In the genomic region with DNA sequence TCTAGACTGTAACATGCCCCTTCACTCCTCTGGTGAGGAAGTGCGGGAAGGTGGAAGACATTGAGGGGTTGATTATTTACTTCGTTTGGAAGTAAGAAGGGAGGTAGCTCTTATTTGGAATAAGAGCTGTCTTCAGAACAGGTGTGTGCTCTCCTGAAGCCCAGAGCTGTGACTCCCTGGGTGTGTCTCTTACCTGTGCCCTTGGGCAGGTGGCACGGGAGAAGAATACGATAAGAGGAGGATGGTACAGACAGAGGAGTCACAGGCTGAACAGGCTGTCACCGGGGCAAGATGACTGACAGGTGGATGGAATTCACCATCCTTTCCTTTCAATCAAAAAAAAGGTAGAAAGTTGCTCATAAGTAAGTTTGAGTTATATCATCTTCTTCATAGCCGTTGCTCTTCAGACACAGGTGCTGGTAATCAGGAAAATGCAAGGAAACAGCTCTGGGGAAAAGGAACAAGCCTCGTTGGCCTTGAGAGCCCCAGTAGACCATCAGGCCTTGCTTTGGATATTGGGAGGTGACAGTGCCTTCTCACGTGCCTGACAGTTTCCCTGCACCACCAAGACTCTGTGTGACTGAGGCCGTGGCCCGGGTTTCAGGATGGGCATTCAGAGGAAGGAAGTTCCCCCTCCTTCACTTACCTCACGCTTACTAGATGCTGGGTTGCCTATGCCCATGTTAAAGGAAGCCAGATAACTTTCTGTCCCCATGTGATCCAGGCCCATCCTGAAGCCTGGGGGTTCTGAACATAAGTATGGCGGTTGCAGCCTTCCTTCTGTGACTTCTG, we compare ENCODE assay signal across 12 cellular contexts.
DNase-seq lines count a peak whose midpoint lies in the region; ATAC-seq and TF ChIP-seq lines count a peak whose summit lies in the region.
"Had no signal": no experiment of that assay in that cellular context is flagged by ENCODE, and none has a peak within 500 bp of the region (broad histone marks: within the 10 kb centered on the region; RNA-seq: fewer than 3 reads in every experiment).

No MANE protein-coding gene starts in this region.

- DNase-seq in activated naive CD4-positive, alpha-beta T cell treated with anti-CD3 and anti-CD28 coated beads for 36 hours, result peak; percentile 55
- no peak for DNase-seq in activated naive CD4-positive, alpha-beta T cell treated with anti-CD3 and anti-CD28 coated beads, Interleukin-2, amount 50 U/mL, for 72 hours (ENCODE audit: low spot score in 2 of 2)
- DNase-seq in activated B cell treated with CpG ODN at 0.5 μM for 24 hours (no peak), type B pancreatic cell (ENCODE audit: extremely low spot score, unreplicated experiment) (no peak), OCI-LY7 (ENCODE audit: low spot score) (no peak), ACHN (no peak), NCI-H1092 treated with DMSO at 0.1 percent for 48 hours (lab: John Stamatoyannopoulos, UW) (no peak)
- DNase-seq: NCI-H1092 had no signal

- H3K4me1 Mint-ChIP-seq in activated naive CD4-positive, alpha-beta T cell treated with anti-CD3 and anti-CD28 coated beads for 36 hours (ENCODE audit: low read depth), result peaks cover 99% of the 10 kb centered on the region
- H3K4me1 Mint-ChIP-seq in activated B cell treated with CpG ODN at 0.5 μM for 24 hours, result peaks cover 85% of the 10 kb centered on the region
- peaks cover 33% of the 10 kb centered on the region for H3K4me1 Mint-ChIP-seq in type B pancreatic cell (ENCODE audit: unreplicated experiment)

- POLR2A ChIA-PET in activated B cell treated with CpG ODN at 0.5 μM for 24 hours (lab: Charles Lee), result interaction anchor here (0.5 to 13.3 kb wide), 3 partner anchors 10 to 81 kb away, joined by 4 to 433 read pairs (median 5); no protein-coding TSS in a partner anchor
- POLR2A ChIA-PET in OCI-LY7 (lab: Charles Lee), result interaction anchor here (0.6 to 1.2 kb wide), 4 partner anchors 10 to 1197 kb away, joined by 3 to 5 read pairs (median 4); no protein-coding TSS in a partner anchor

- intact Hi-C loops in activated naive CD4-positive, alpha-beta T cell treated with anti-CD3 and anti-CD28 coated beads for 36 hours (cut with micrococcal nuclease), result loop anchor here (5.0 to 10.0 kb wide), 6 partner anchors 193 to 1158 kb away; partner anchors contain the start of genes BCL2L14, GPR19 and MAGOHB
- intact Hi-C loops in activated B cell treated with CpG ODN at 0.5 μM for 24 hours (cut with micrococcal nuclease) (no loop called here), OCI-LY7 (cut with micrococcal nuclease; ENCODE audit: unreplicated experiment) (no loop called here)

- H3K27me3 Mint-ChIP-seq in activated naive CD4-positive, alpha-beta T cell treated with anti-CD3 and anti-CD28 coated beads for 36 hours (ENCODE audit: low read depth), result no peaks in the 10 kb centered on the region
- H3K27me3 Mint-ChIP-seq in activated B cell treated with CpG ODN at 0.5 μM for 24 hours, result no peaks in the 10 kb centered on the region
- H3K27me3 Mint-ChIP-seq in type B pancreatic cell, result no peaks in the 10 kb centered on the region

- WGBS in gastroesophageal sphincter (ENCODE audit: low coverage in 1 of 2), 2 donors, result 80 to 87% methylated on average over 9 to 10 of the region's 12 CpGs

- peaks cover 15% of the 10 kb centered on the region for H3K36me3 Mint-ChIP-seq in activated naive CD4-positive, alpha-beta T cell treated with anti-CD3 and anti-CD28 coated beads for 36 hours (ENCODE audit: low read depth)
- peaks cover 24 to 65% of the 10 kb centered on the region in 2 donors for H3K36me3 Mint-ChIP-seq in activated naive CD4-positive, alpha-beta T cell treated with anti-CD3 and anti-CD28 coated beads, Interleukin-2, amount 50 U/mL, for 72 hours
- H3K36me3 Mint-ChIP-seq in activated B cell treated with CpG ODN at 0.5 μM for 24 hours (ENCODE audit: low read depth) (peaks cover 31% of the 10 kb centered on the region), type B pancreatic cell (peaks cover 34% of the 10 kb centered on the region)

- BruUV-seq in OCI-LY7 (replicated peaks; lab: Mats Ljungman, UMichigan), result no TSS peak

- H3K36me3 ChIP-seq in gastroesophageal sphincter, result no peaks in the 10 kb centered on the region
- peaks cover 8% of the 10 kb centered on the region; the same call in 1 of the 2 replicates for H3K36me3 ChIP-seq in OCI-LY7 (ENCODE audit: insufficient read depth, low read length)
- H3K36me3 ChIP-seq: breast epithelium, Peyer's patch, prostate gland had no signal

- TF ChIP-seq CTCF in activated B cell treated with CpG ODN at 0.5 μM for 24 hours (IDR thresholded peaks at IDR 0.05), result no peak
- no peak for TF ChIP-seq CTCF in gastroesophageal sphincter (IDR thresholded peaks at IDR 0.05)
- no peak for TF ChIP-seq CTCF in type B pancreatic cell (conservative IDR thresholded peaks at IDR 0.05)
- TF ChIP-seq CTCF in OCI-LY7 (conservative IDR thresholded peaks at IDR 0.05; ENCODE audit: low read length), result no peak

- no peak for TF ChIP-seq POLR2A in gastroesophageal sphincter (IDR thresholded peaks at IDR 0.05)

- no peaks in the 10 kb centered on the region for H4K20me1 ChIP-seq in OCI-LY7 (ENCODE audit: insufficient read depth, low read length)

- no peaks in the 10 kb centered on the region for H3K9me3 Mint-ChIP-seq in activated naive CD4-positive, alpha-beta T cell treated with anti-CD3 and anti-CD28 coated beads for 36 hours
- H3K9me3 Mint-ChIP-seq in activated naive CD4-positive, alpha-beta T cell treated with anti-CD3 and anti-CD28 coated beads, Interleukin-2, amount 50 U/mL, for 72 hours, result no peaks in the 10 kb centered on the region
- H3K9me3 Mint-ChIP-seq in activated B cell treated with CpG ODN at 0.5 μM for 24 hours, result no peaks in the 10 kb centered on the region
- H3K9me3 Mint-ChIP-seq in type B pancreatic cell, result peaks cover 5% of the 10 kb centered on the region

- no peaks in the 10 kb centered on the region for H3K9me2 ChIP-seq in OCI-LY7 (ENCODE audit: insufficient read depth, low read length)

- TF ChIP-seq EP300 in gastroesophageal sphincter (IDR thresholded peaks at IDR 0.05), result no peak

- in situ Hi-C loops in ACHN (cut with HindIII; ENCODE audit: low pct_ligation_motif_present, low pct_unique_long_range_greater_than_20kb, low sequenced_read_pairs), result no loop called here

- H3K27ac ChIP-seq in gastroesophageal sphincter (peak overlapping the region; percentile 25 to 91 (median 75)), OCI-LY7 (ENCODE audit: low read depth, low read length, poor library complexity, severe bottlenecking) (no peak overlapping the region)
- H3K27ac ChIP-seq: prostate gland had no signal

- H3K27ac Mint-ChIP-seq in activated naive CD4-positive, alpha-beta T cell treated with anti-CD3 and anti-CD28 coated beads for 36 hours, result peak overlapping the region; percentile 13
- H3K27ac Mint-ChIP-seq in activated naive CD4-positive, alpha-beta T cell treated with anti-CD3 and anti-CD28 coated beads, Interleukin-2, amount 50 U/mL, for 72 hours, result peak overlapping the region in 1 of 2 donors; percentile 90
- peak overlapping the region; percentile 51 for H3K27ac Mint-ChIP-seq in activated B cell treated with CpG ODN at 0.5 μM for 24 hours
- peak overlapping the region; percentile 19 for H3K27ac Mint-ChIP-seq in type B pancreatic cell

- H3K4me2 ChIP-seq in OCI-LY7 (ENCODE audit: low read length), result no peak overlapping the region

- H3K4me1 ChIP-seq in gastroesophageal sphincter, result peaks cover 40 to 95% (median 45%) of the 10 kb centered on the region in 3 donors
- peaks cover 63% of the 10 kb centered on the region for H3K4me1 ChIP-seq in OCI-LY7 (ENCODE audit: insufficient read depth, low read length, poor library complexity, severe bottlenecking)

- H3K79me2 ChIP-seq in OCI-LY7 (ENCODE audit: insufficient read depth, low read depth, low read length), result peaks cover 14% of the 10 kb centered on the region; the same call in 1 of the 2 replicates

- H3K9me3 ChIP-seq in gastroesophageal sphincter (no peaks in the 10 kb centered on the region), OCI-LY7 (ENCODE audit: low read length) (no peaks in the 10 kb centered on the region)
- H3K9me3 ChIP-seq: breast epithelium, Peyer's patch, prostate gland had no signal

- CTCF ChIA-PET in activated naive CD4-positive, alpha-beta T cell treated with anti-CD3 and anti-CD28 coated beads for 36 hours (lab: Charles Lee), result interaction anchor here (0.6 kb wide), 1 partner anchor 600 kb away, joined by 3 read pairs; no protein-coding TSS in a partner anchor
- CTCF ChIA-PET in activated B cell treated with CpG ODN at 0.5 μM for 24 hours (lab: Charles Lee) (interaction anchor here (1.4 kb wide), 1 partner anchor 20 kb away, joined by 3 read pairs; no protein-coding TSS in a partner anchor), OCI-LY7 (lab: Charles Lee; ENCODE audit: unreplicated experiment) (interaction anchor here (0.6 kb wide), 1 partner anchor 209 kb away, joined by 3 read pairs; no protein-coding TSS in a partner anchor)

- H3K4me3 ChIP-seq in gastroesophageal sphincter (no peak overlapping the region), OCI-LY7 (ENCODE audit: low read depth, low read length, poor library complexity, severe bottlenecking) (no peak overlapping the region)
- H3K4me3 ChIP-seq: breast epithelium, Peyer's patch, prostate gland had no signal

- no peaks in the 10 kb centered on the region for H3K27me3 ChIP-seq in gastroesophageal sphincter
- H3K27me3 ChIP-seq: breast epithelium, Peyer's patch had no signal

- no peak for ATAC-seq in activated naive CD4-positive, alpha-beta T cell treated with anti-CD3 and anti-CD28 coated beads, Interleukin-2, amount 50 U/mL, for 72 hours
- ATAC-seq in activated B cell treated with CpG ODN at 0.5 μM for 24 hours (ENCODE audit: low read depth), result no peak
- ATAC-seq in gastroesophageal sphincter, result no peak

- no peak overlapping the region for H3K4me3 Mint-ChIP-seq in activated naive CD4-positive, alpha-beta T cell treated with anti-CD3 and anti-CD28 coated beads for 36 hours
- H3K4me3 Mint-ChIP-seq in activated B cell treated with CpG ODN at 0.5 μM for 24 hours (no peak overlapping the region), type B pancreatic cell (no peak overlapping the region)

- H2AFZ ChIP-seq in OCI-LY7 (ENCODE audit: low read length), result no peak overlapping the region
